Comparison of ENCODE assay signal across 8 cellular contexts in the genomic region with DNA sequence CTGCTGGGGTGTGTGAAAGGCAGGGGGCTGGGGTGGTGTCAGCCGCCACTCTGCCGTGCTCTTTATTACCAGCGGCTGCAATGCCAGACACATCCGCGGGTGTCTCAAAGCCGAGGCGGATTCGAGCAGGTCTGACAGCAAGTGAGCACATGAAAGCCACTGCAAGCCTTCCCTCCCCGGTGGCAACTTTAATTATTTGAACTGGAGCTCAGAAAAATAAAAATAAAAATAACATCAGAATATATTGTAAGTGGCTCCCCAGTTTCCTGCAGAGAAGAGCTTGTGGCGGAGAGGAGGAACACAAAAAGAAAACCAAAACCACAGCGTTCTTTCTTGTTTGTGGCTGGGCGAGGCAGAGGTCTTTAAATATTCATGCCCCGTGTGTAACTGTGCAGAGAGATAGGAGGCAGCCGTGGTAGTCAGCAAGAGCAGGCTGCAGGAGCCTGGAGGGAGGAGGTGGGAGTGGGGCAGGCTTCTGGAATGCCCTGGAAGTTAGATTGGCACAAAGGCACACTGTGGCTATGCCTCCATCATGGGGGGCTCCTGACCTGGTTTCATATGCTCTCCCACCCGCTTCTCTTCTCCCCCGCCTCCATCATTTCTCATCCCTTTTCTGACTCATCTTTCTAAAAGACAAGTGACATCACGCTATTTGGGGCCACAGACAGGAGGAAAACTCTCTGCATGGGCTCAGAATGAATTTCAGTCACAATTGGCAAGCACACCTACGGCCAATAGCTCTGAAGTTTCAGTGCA.
DNase-seq lines count a peak whose midpoint lies in the region; ATAC-seq and FAIRE-seq lines count a peak whose summit lies in the region.

No MANE protein-coding gene starts in this region.

- no peak for FAIRE-seq in HTR-8/SVneo (lab: Jason Lieb, UNC)

- DNase-seq in NOMO-1 treated with dmso at 0.1 percent for 144 hours (lab: John Stamatoyannopoulos, UW; ENCODE audit: unreplicated experiment) (peak; percentile 40), left kidney (ENCODE audit: low read depth, low spot score) (peak; percentile 86), NCI-H187 treated with DMSO at 0.1 percent for 48 hours (lab: John Stamatoyannopoulos, UW) (no peak), HTR-8/SVneo (ENCODE audit: insufficient read length, low spot score) (no peak)
- DNase-seq in activated T-helper 1 cell treated with anti-CD3 and anti-CD28 coated beads, Interleukin-2, amount 50 U/mL, for 16 hours (ENCODE audit: low read depth in 1 of 2, low spot score in 1 of 2): peak; percentile 21 to 28
- DNase-seq in stimulated activated CD8-positive, alpha-beta memory T cell treated with anti-CD3 and anti-CD28 coated beads, Interleukin-15, amount 100 ng/mL, for 4 hours (ENCODE audit: low read depth in 2 of 2): peak; percentile 22 to 24

- peak; percentile 54 for ATAC-seq in GM18519 (IDR thresholded peaks at IDR 0.05; ENCODE audit: low FRiP score, unreplicated experiment)
- ATAC-seq in HG02642 (IDR thresholded peaks at IDR 0.05; ENCODE audit: poor library complexity, unreplicated experiment): peak; percentile 79

Comparison
In these comparisons a context has a peak if more than half of its experiments do, and no peak if none do; other contexts are left out.
1. DNase-seq: peak in NOMO-1 treated with dmso at 0.1 percent for 144 hours (single experiment), activated T-helper 1 cell treated with anti-CD3 and anti-CD28 coated beads, Interleukin-2, amount 50 U/mL, for 16 hours (2 of 2), left kidney (single experiment) and stimulated activated CD8-positive, alpha-beta memory T cell treated with anti-CD3 and anti-CD28 coated beads, Interleukin-15, amount 100 ng/mL, for 4 hours (2 of 2); none in NCI-H187 treated with DMSO at 0.1 percent for 48 hours (single experiment) and HTR-8/SVneo (single experiment).